Comparison of ENCODE assay signal across 8 cellular contexts in genomic region chr9:34126207-34127034, GRCh38. TPM values are rescaled to one million over a fixed set of nuclear protein-coding genes. Genes with fewer than 3 reads are reported as not detected.
DNase-seq lines count a peak whose midpoint lies in the region; ATAC-seq and TF ChIP-seq lines count a peak whose summit lies in the region.

Gene DCAF12, minus strand, starts transcription at chr9:34126698. Its CDS starts 267 bp downstream, at chr9:34126431.

- H3K27ac Mint-ChIP-seq in CD4-positive, alpha-beta T cell: peak within 1 kb of the TSS; percentile 99

- H3K36me3 ChIP-seq in lower lobe of right lung: peaks cover 20% of the 10 kb centered on the region

- H3K4me1 ChIP-seq in lower lobe of right lung: peaks cover 50% of the 10 kb centered on the region

- no peaks in the 10 kb centered on the region for H3K27me3 Mint-ChIP-seq in CD4-positive, alpha-beta T cell

- no peak for TF ChIP-seq CTCF in CD4-positive, alpha-beta T cell (IDR thresholded peaks at IDR 0.05)
- TF ChIP-seq CTCF in lower lobe of right lung (IDR thresholded peaks at IDR 0.05): no peak

- POLR2A ChIA-PET in CD4-positive, alpha-beta T cell (lab: Charles Lee): interaction anchor here (1.1 to 2.0 kb wide), 2 partner anchors 46 to 52 kb away, joined by 4 to 11 read pairs; partner anchors contain the start of gene UBAP1

- peak; percentile 94 for ATAC-seq in CD4-positive, alpha-beta T cell (ENCODE audit: poor library complexity)
- ATAC-seq in GM19397 (IDR thresholded peaks at IDR 0.05; ENCODE audit: unreplicated experiment) (peak; percentile 90), HG03565 (IDR thresholded peaks at IDR 0.05; ENCODE audit: unreplicated experiment) (peak; percentile 57), lower lobe of right lung (peak; percentile 97 to 98)

- peaks cover 51% of the 10 kb centered on the region for H3K36me3 Mint-ChIP-seq in CD4-positive, alpha-beta T cell (ENCODE audit: low read depth)

- peak within 1 kb of the TSS; percentile 98 for H3K4me3 ChIP-seq in lower lobe of right lung

- peak within 1 kb of the TSS; percentile 88 for H3K27ac ChIP-seq in CD4-positive, alpha-beta T cell (ENCODE audit: low read depth, low read length)
- peak within 1 kb of the TSS; percentile 93 for H3K27ac ChIP-seq in lower lobe of right lung

- CTCF ChIA-PET in CD4-positive, alpha-beta T cell (lab: Charles Lee): no interaction called here

- intact Hi-C loops in CD4-positive, alpha-beta T cell (cut with DNase I, micrococcal nuclease): loop anchor here (1.0 to 10.0 kb wide), 10 partner anchors 52 to 398 kb away; partner anchors contain the start of genes UBAP2 (in 2 of the 2), DNAI1 (in 1 of the 2), ENHO (in 1 of the 2) and FAM219A (in 1 of the 2)
- intact Hi-C loops in lower lobe of right lung (cut with DNase I): no loop called here

- DNase-seq in CD4-positive, alpha-beta T cell: peak; percentile 81 to 91 (median 86)
- DNase-seq in NCI-H774 (lab: John Stamatoyannopoulos, UW) (peak; percentile 91), lower lobe of right lung (peak; percentile 93)
- peak; percentile 74 to 81 for DNase-seq in activated CD8-positive, alpha-beta memory T cell treated with anti-CD3 and anti-CD28 coated beads for 1 hour (ENCODE audit: extremely low read depth in 1 of 2, low read depth in 1 of 2)
- peak; percentile 87 for DNase-seq in effector CD4-positive, alpha-beta T cell
- DNase-seq in stimulated activated CD4-positive, alpha-beta T cell treated with anti-CD3 and anti-CD28 coated beads, TNF-alpha, amount 100 ng/mL, for 1 hour (ENCODE audit: low read depth in 3 of 3, low spot score in 1 of 3): peak; percentile 66 to 81 (median 81)

- H3K4me3 Mint-ChIP-seq in CD4-positive, alpha-beta T cell: peak within 1 kb of the TSS; percentile 100

- H3K9me3 ChIP-seq in CD4-positive, alpha-beta T cell (ENCODE audit: control insufficient read depth, low read length): no peaks in the 10 kb centered on the region
- no peaks in the 10 kb centered on the region for H3K9me3 ChIP-seq in lower lobe of right lung

- no peaks in the 10 kb centered on the region for H3K27me3 ChIP-seq in CD4-positive, alpha-beta T cell (ENCODE audit: control insufficient read depth, insufficient read depth, low read length)
- H3K27me3 ChIP-seq in lower lobe of right lung (ENCODE audit: low read depth): no peaks in the 10 kb centered on the region

- no peaks in the 10 kb centered on the region for H3K9me3 Mint-ChIP-seq in CD4-positive, alpha-beta T cell

- H3K4me1 Mint-ChIP-seq in CD4-positive, alpha-beta T cell (ENCODE audit: low read depth): peaks cover 57% of the 10 kb centered on the region

RNA-seq across cellular contexts. Expression of gene DCAF12, which starts in this region (rescaled TPM):
- total RNA-seq in CD4-positive, alpha-beta T cell: 1 to 10 TPM; 5.4 to 5.9 TPM
- total RNA-seq in lower lobe of right lung: 38.5 TPM

Comparison
In these comparisons a context has a peak if more than half of its experiments do, and no peak if none do; other contexts are left out.
1. Peak in every context shown above with its lines: DNase-seq, ATAC-seq, H3K4me3 ChIP-seq and H3K27ac ChIP-seq.